ENCODE assay signal across 8 cellular contexts in the genomic region with DNA sequence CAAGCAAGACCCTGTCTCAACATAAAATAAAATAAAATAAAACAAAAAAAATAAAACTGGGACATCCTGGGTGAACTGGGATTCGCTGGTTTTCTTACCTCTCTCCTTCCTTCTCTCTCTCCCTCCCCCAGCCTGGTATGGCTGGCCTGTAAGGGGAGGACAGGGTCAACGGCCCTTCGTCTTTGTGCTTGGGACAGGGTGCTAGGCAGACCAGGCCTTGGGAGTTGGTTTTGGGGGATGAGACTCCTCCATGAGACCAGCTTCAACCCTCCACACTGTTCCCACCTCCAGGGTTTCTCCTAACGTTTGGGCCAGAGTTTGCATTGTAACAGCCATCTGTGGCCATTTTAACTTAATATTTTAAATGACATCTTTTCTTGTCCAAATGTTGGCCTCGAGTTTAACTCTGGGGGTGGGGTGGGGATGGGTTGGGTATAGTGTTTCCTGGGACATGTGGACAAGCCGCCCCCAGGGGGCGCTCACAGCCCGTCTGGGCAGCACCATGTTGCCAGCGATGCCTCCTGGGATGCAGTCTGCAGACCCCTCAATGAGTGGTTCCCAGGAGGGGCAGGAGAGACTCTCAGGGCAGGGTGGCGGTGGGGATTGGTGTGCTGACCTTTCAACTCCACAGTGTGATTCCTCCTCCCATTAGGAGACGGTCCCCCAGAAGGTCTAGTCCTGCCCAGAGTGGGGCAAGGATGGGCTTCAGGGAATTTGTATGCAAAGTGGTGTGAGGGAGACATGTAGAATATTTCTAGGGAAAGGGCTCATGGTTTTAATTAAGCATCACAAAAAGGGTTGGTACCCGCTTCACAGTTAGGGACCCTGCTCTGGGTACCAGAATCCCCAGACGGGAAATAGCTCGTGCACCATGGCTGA. TPM values are rescaled to one million over a fixed set of nuclear protein-coding genes. Genes with fewer than 3 reads are reported as not detected.
A peak's percentile ranks its signal among the peaks of the same experiment; 100 is the strongest.
DNase-seq lines count a peak whose midpoint lies in the region; ATAC-seq, FAIRE-seq and TF ChIP-seq lines count a peak whose summit lies in the region.

No MANE protein-coding gene starts in this region.

- no peak for FAIRE-seq in RCC 7860 (lab: Jason Lieb, UNC)

- DNase-seq in CD14-positive monocyte (ENCODE audit: low spot score) (peak; percentile 60), HFF-Myc (ENCODE audit: extremely low read depth, low read depth) (no peak), RCC 7860 (ENCODE audit: low spot score) (peak; percentile 14), foreskin melanocyte (peak; percentile 24), progenitor cell of endocrine pancreas (ENCODE audit: low spot score, unreplicated experiment) (peak; percentile 61)

- H3K9me3 Mint-ChIP-seq in CD14-positive monocyte (no peaks in the 10 kb centered on the region), progenitor cell of endocrine pancreas (ENCODE audit: low read depth) (no peaks in the 10 kb centered on the region)
- no peaks in the 10 kb centered on the region for H3K9me3 Mint-ChIP-seq in activated T-helper 17 cell treated with anti-CD3 and anti-CD28 coated beads, Interleukin-2, amount 50 U/mL, for 72 hours

- peak; percentile 90 for TF ChIP-seq CTCF in CD14-positive monocyte (IDR thresholded peaks at IDR 0.05)
- TF ChIP-seq CTCF in HFF-Myc (IDR thresholded peaks at IDR 0.05; ENCODE audit: low read depth, low read length, missing control alignments) = peak; percentile 84
- TF ChIP-seq CTCF in progenitor cell of endocrine pancreas (IDR thresholded peaks at IDR 0.05; ENCODE audit: unreplicated experiment) = peak; percentile 94

- H3K4me3 Mint-ChIP-seq in CD14-positive monocyte (no peak overlapping the region), progenitor cell of endocrine pancreas (ENCODE audit: low read depth) (no peak overlapping the region)
- no peak overlapping the region for H3K4me3 Mint-ChIP-seq in activated T-helper 17 cell treated with anti-CD3 and anti-CD28 coated beads, Interleukin-2, amount 50 U/mL, for 72 hours

- intact Hi-C loops in CD14-positive monocyte (cut with micrococcal nuclease) = loop anchor here (1.0 to 5.0 kb wide), 5 partner anchors 94 to 249 kb away; no protein-coding TSS in a partner anchor

- H3K27ac Mint-ChIP-seq in CD14-positive monocyte = peak overlapping the region in 1 of 7 donors; percentile 80
- H3K27ac Mint-ChIP-seq in activated T-helper 17 cell treated with anti-CD3 and anti-CD28 coated beads, Interleukin-2, amount 50 U/mL, for 72 hours = no peak overlapping the region
- H3K27ac Mint-ChIP-seq in progenitor cell of endocrine pancreas = no peak overlapping the region

- H3K27me3 Mint-ChIP-seq in CD14-positive monocyte (ENCODE audit: low read depth in 3 of 3) = peaks cover 2 to 12% (median 3%) of the 10 kb centered on the region in 3 donors
- H3K27me3 Mint-ChIP-seq in activated T-helper 17 cell treated with anti-CD3 and anti-CD28 coated beads, Interleukin-2, amount 50 U/mL, for 72 hours = peaks cover 6% of the 10 kb centered on the region
- peaks cover 21% of the 10 kb centered on the region for H3K27me3 Mint-ChIP-seq in progenitor cell of endocrine pancreas

- peak; percentile 58 for ATAC-seq in activated T-helper 17 cell treated with anti-CD3 and anti-CD28 coated beads, Interleukin-2, amount 50 U/mL, for 72 hours (replicated peaks)
- ATAC-seq in HG03469 (IDR thresholded peaks at IDR 0.05; ENCODE audit: unreplicated experiment) (no peak), HG03108 (IDR thresholded peaks at IDR 0.05; ENCODE audit: unreplicated experiment) (no peak)

- H3K4me1 Mint-ChIP-seq in CD14-positive monocyte (no peaks in the 10 kb centered on the region), progenitor cell of endocrine pancreas (ENCODE audit: low read depth) (no peaks in the 10 kb centered on the region)
- H3K4me1 Mint-ChIP-seq in activated T-helper 17 cell treated with anti-CD3 and anti-CD28 coated beads, Interleukin-2, amount 50 U/mL, for 72 hours = peaks cover under 1% of the 10 kb centered on the region

- no peaks in the 10 kb centered on the region for H3K36me3 Mint-ChIP-seq in CD14-positive monocyte
- H3K36me3 Mint-ChIP-seq in activated T-helper 17 cell treated with anti-CD3 and anti-CD28 coated beads, Interleukin-2, amount 50 U/mL, for 72 hours (ENCODE audit: low read depth) = no peaks in the 10 kb centered on the region
- no peaks in the 10 kb centered on the region for H3K36me3 Mint-ChIP-seq in progenitor cell of endocrine pancreas (ENCODE audit: insufficient read depth)

- no peak overlapping the region for H3K4me3 ChIP-seq in HFF-Myc (replicated peaks; ENCODE audit: low read depth, low read length)

RNA-seq across cellular contexts. Expression of a gene that starts 37.7 kb away (rescaled TPM):
- not detected for polyA plus RNA-seq in CD14-positive monocyte
- total RNA-seq in activated T-helper 17 cell treated with anti-CD3 and anti-CD28 coated beads, Interleukin-2, amount 50 U/mL, for 72 hours = not detected
- total RNA-seq in progenitor cell of endocrine pancreas = 1.5 and 1.8 TPM in 2 replicates
